Comparison of ENCODE assay signal across 1 cellular context in genomic region chr18:9806905-9807304, GRCh38.
TF ChIP-seq lines count a peak whose summit lies in the region.

No MANE protein-coding gene starts in this region.

TF ChIP-seq in H1, 55 proteins besides CTCF, POLR2A, EP300 and RAD21:
- TF ChIP-seq RXRA (IDR thresholded peaks at IDR 0.05; ENCODE audit: insufficient read depth, low read depth, low read length) (no peak), SIX5 (IDR thresholded peaks at IDR 0.05; ENCODE audit: low read depth, low read length) (no peak), POLR2AphosphoS5 (IDR thresholded peaks at IDR 0.05; ENCODE audit: low read depth, low read length) (no peak), ATF3 (IDR thresholded peaks at IDR 0.05; ENCODE audit: insufficient read depth, low read depth, low read length) (no peak), JUN (IDR thresholded peaks at IDR 0.05; ENCODE audit: low read depth, low read length) (no peak), CBX8 (IDR thresholded peaks at IDR 0.05; ENCODE audit: borderline replicate concordance, low read depth, low read length) (no peak), MAX (IDR thresholded peaks at IDR 0.05) (no peak)
